In the genomic region with DNA sequence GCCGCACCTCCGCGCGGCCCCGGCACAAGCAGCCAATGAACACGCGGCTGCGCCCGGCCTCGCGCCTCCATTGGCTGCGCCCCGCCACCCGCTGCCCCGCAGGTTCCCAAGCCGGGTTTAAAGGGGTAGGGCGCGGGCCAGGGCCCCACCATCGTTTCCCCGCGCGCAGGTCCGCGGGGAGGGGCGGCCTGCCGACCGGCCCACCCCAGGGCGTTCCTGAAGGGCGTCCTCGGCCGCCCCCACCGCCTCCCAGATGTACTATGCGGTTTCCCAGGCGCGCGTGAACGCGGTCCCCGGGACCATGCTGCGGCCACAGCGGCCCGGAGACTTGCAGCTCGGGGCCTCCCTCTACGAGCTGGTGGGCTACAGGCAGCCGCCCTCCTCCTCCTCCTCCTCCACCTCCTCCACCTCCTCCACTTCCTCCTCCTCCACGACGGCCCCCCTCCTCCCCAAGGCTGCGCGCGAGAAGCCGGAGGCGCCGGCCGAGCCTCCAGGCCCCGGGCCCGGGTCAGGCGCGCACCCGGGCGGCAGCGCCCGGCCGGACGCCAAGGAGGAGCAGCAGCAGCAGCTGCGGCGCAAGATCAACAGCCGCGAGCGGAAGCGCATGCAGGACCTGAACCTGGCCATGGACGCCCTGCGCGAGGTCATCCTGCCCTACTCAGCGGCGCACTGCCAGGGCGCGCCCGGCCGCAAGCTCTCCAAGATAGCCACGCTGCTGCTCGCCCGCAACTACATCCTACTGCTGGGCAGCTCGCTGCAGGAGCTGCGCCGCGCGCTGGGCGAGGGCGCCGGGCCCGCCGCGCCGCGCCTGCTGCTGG, we compare ENCODE assay signal across 8 cellular contexts. TPM values are rescaled to one million over a fixed set of nuclear protein-coding genes. Genes with fewer than 3 reads are reported as not detected.
DNase-seq lines count a peak whose midpoint lies in the region; ATAC-seq and TF ChIP-seq lines count a peak whose summit lies in the region.

OLIG1 (plus strand) TSS at position 148 of the 818 bp plus-strand sequence; CDS start at position 254, 106 bp downstream.

- H3K4me1 Mint-ChIP-seq in activated CD4-positive, alpha-beta T cell treated with anti-CD3 and anti-CD28 coated beads for 36 hours: peaks cover 8% of the 10 kb centered on the region
- H3K4me1 Mint-ChIP-seq in endodermal cell: peaks cover 31% of the 10 kb centered on the region

- CTCF ChIA-PET in activated CD4-positive, alpha-beta T cell treated with anti-CD3 and anti-CD28 coated beads for 36 hours (lab: Charles Lee): no interaction called here

- H3K9me3 ChIP-seq in MG63 (no peaks in the 10 kb centered on the region; the same call in 1 of the 2 replicates), endodermal cell (ENCODE audit: control insufficient read depth, low read length) (peaks cover 7% of the 10 kb centered on the region), mucosa of descending colon (no peaks in the 10 kb centered on the region)

- peaks cover 6% of the 10 kb centered on the region for H3K4me1 ChIP-seq in endodermal cell (ENCODE audit: control insufficient read depth, insufficient read depth, low read length)
- H3K4me1 ChIP-seq in mucosa of descending colon (ENCODE audit: low read depth): peaks cover 17% of the 10 kb centered on the region

- H3K4me3 Mint-ChIP-seq in activated CD4-positive, alpha-beta T cell treated with anti-CD3 and anti-CD28 coated beads for 36 hours: peak within 1 kb of the TSS; percentile 59
- peak within 1 kb of the TSS; percentile 51 for H3K4me3 Mint-ChIP-seq in endodermal cell

- TF ChIP-seq CTCF in endodermal cell (conservative IDR thresholded peaks at IDR 0.05): no peak
- TF ChIP-seq CTCF in mucosa of descending colon (IDR thresholded peaks at IDR 0.05): no peak

- peaks cover 57% of the 10 kb centered on the region for H3K27me3 Mint-ChIP-seq in activated CD4-positive, alpha-beta T cell treated with anti-CD3 and anti-CD28 coated beads for 36 hours
- peaks cover 86% of the 10 kb centered on the region for H3K27me3 Mint-ChIP-seq in endodermal cell (ENCODE audit: insufficient read depth)

- peak; percentile 85 for ATAC-seq in activated CD4-positive, alpha-beta T cell treated with anti-CD3 and anti-CD28 coated beads for 36 hours
- ATAC-seq in mucosa of descending colon (peak; percentile 79), GM21737 (IDR thresholded peaks at IDR 0.05; ENCODE audit: unreplicated experiment) (no peak)

- H3K36me3 ChIP-seq in MG63 (no peaks in the 10 kb centered on the region), endodermal cell (ENCODE audit: control insufficient read depth, insufficient read depth, low read length) (no peaks in the 10 kb centered on the region), mucosa of descending colon (ENCODE audit: low read depth) (no peaks in the 10 kb centered on the region)

- H3K27me3 ChIP-seq in MG63: peaks cover 66% of the 10 kb centered on the region
- H3K27me3 ChIP-seq in endodermal cell (ENCODE audit: control insufficient read depth, insufficient read depth, low read length, poor library complexity, severe bottlenecking): peaks cover 99% of the 10 kb centered on the region

- POLR2A ChIA-PET in activated CD4-positive, alpha-beta T cell treated with anti-CD3 and anti-CD28 coated beads for 36 hours (lab: Charles Lee): no interaction called here

- no peak within 1 kb of the TSS for H3K9ac ChIP-seq in endodermal cell (ENCODE audit: extremely low read depth, low read length, poor library complexity, severe bottlenecking)

- H3K4me3 ChIP-seq in MG63 (peak within 1 kb of the TSS; percentile 32), endodermal cell (ENCODE audit: low read length) (peak within 1 kb of the TSS; percentile 68), mucosa of descending colon (no peak within 1 kb of the TSS)

- DNase-seq in ELR (ENCODE audit: low read depth) (peak; percentile 12), MG63 (peak; percentile 68), endodermal cell (peak; percentile 92), mucosa of descending colon (peak in 2 of 3 donors; percentile 17 to 46), dedifferentiated amniotic fluid mesenchymal stem cell (ENCODE audit: extremely low spot score) (no peak)
- DNase-seq in activated CD4-positive, alpha-beta T cell treated with anti-CD3 and anti-CD28 coated beads for 36 hours: peak; percentile 68

- H3K36me3 Mint-ChIP-seq in activated CD4-positive, alpha-beta T cell treated with anti-CD3 and anti-CD28 coated beads for 36 hours (ENCODE audit: low read depth): no peaks in the 10 kb centered on the region
- no peaks in the 10 kb centered on the region for H3K36me3 Mint-ChIP-seq in endodermal cell (ENCODE audit: low read depth)

- WGBS in endodermal cell (ENCODE audit: insufficient coverage in 1 of 2, insufficient read length in 1 of 2), 2 experiments: 0% methylated on average over 38 to 95 of the region's 95 CpGs

- intact Hi-C loops in activated CD4-positive, alpha-beta T cell treated with anti-CD3 and anti-CD28 coated beads for 36 hours (cut with DNase I, micrococcal nuclease): loop anchor here in 1 of 2 experiments (2.0 kb wide), 1 partner anchor 41 kb away; no protein-coding TSS in a partner anchor
- intact Hi-C loops in mucosa of descending colon (cut with DNase I, micrococcal nuclease): no loop called here

- H3K27ac ChIP-seq in endodermal cell (ENCODE audit: low read depth, low read length) (no peak within 1 kb of the TSS), temporal lobe (ENCODE audit: low read depth, low read length) (peak within 1 kb of the TSS; percentile 80)

- H3K27ac Mint-ChIP-seq in activated CD4-positive, alpha-beta T cell treated with anti-CD3 and anti-CD28 coated beads for 36 hours: no peak within 1 kb of the TSS
- H3K27ac Mint-ChIP-seq in endodermal cell: no peak within 1 kb of the TSS

- peaks cover 3% of the 10 kb centered on the region for H3K9me3 Mint-ChIP-seq in activated CD4-positive, alpha-beta T cell treated with anti-CD3 and anti-CD28 coated beads for 36 hours (ENCODE audit: low read depth)
- H3K9me3 Mint-ChIP-seq in endodermal cell: peaks cover 5% of the 10 kb centered on the region

RNA-seq across cellular contexts. Expression of gene OLIG1, which starts in this region (rescaled TPM):
- total RNA-seq in MG63 (2014; rRNA removed; shearing (Covaris generic); ENCODE audit: low replicate concordance): not detected in 2 replicates
- not detected for total RNA-seq in activated CD4-positive, alpha-beta T cell treated with anti-CD3 and anti-CD28 coated beads for 36 hours
- total RNA-seq in endodermal cell: under 1 TPM in 1 of 2 donors, not detected in 1; 0.48 TPM
- polyA plus RNA-seq in endodermal cell (2013, experiment 1 of 2): 2.7 TPM
- 3.6 TPM for polyA plus RNA-seq in endodermal cell (2013, experiment 2 of 2)
- total RNA-seq in mucosa of descending colon: not detected
- total RNA-seq in temporal lobe: 19.4 TPM

Comparison
In these comparisons a context has a peak if more than half of its experiments do, and no peak if none do; other contexts are left out.
1. RNA of gene OLIG1 (total RNA-seq): 19.4 TPM in temporal lobe (single experiment); 0.48 TPM in endodermal cell, not detected in activated CD4-positive, alpha-beta T cell treated with anti-CD3 and anti-CD28 coated beads for 36 hours, not detected in MG63 and not detected in mucosa of descending colon; every median in the first group is over 10 times any median in the second.
2. Peak in DNase-seq and H3K4me3 ChIP-seq in MG63; RNA of the gene not detected or under 1 TPM.
3. Peak in DNase-seq and ATAC-seq in activated CD4-positive, alpha-beta T cell treated with anti-CD3 and anti-CD28 coated beads for 36 hours; RNA of the gene not detected or under 1 TPM.
4. Peak in DNase-seq and ATAC-seq in mucosa of descending colon; RNA of the gene not detected or under 1 TPM.